ENCODE assay signal across 11 cellular contexts in the genomic region with DNA sequence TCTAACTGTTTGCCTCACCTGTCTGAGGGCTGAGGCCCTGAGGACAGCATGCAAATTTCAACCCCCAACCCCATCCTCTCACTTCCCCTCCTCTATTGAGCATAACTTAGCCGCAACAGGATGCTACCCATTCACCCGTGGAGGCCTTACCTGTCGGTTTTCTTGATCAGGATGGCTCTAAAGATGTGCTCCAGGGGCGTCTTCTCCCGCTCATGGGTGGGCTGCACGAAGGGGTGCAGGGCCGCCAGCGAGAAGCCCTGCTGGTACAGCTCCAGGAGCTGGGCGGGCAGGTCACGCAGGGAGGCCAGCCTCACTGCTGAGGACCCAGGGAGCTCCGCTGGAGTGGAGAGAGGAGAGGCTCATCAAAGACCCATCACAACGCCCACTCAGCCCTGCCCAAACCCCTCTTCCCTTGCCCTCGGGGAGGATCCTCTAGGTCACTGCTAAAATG.
A peak's percentile ranks its signal among the peaks of the same experiment; 100 is the strongest.
DNase-seq lines count a peak whose midpoint lies in the region; ATAC-seq and TF ChIP-seq lines count a peak whose summit lies in the region.
"Had no signal": no experiment of that assay in that cellular context is flagged by ENCODE, and none has a peak within 500 bp of the region (broad histone marks: within the 10 kb centered on the region; RNA-seq: fewer than 3 reads in every experiment).

No MANE protein-coding gene starts in this region.

- no peak overlapping the region for H3K4me2 ChIP-seq in osteoblast (ENCODE audit: insufficient read depth, low read length)

- H4K20me1 ChIP-seq in osteoblast (ENCODE audit: insufficient read depth, low read length), result no peaks in the 10 kb centered on the region

- H3K9me3 ChIP-seq in Peyer's patch (no peaks in the 10 kb centered on the region), osteoblast (ENCODE audit: low read depth, low read length) (no peaks in the 10 kb centered on the region)

- no peak overlapping the region for H2AFZ ChIP-seq in osteoblast (ENCODE audit: low read length)

- H3K36me3 ChIP-seq in Peyer's patch, result no peaks in the 10 kb centered on the region
- H3K36me3 ChIP-seq in osteoblast (ENCODE audit: insufficient read depth, low read length), result peaks cover 19% of the 10 kb centered on the region

- H3K27ac ChIP-seq in Peyer's patch, result peak overlapping the region in 1 of 4 donors; percentile 18
- no peak overlapping the region for H3K27ac ChIP-seq in osteoblast (ENCODE audit: low read depth, low read length)

- intact Hi-C loops in activated T-helper 2 cell treated with anti-CD3 and anti-CD28 coated beads, Interferon-gamma antibody, Interleukin-2, Interleukin-4, amounts not matched to agents 10 μg/mL and 5 μg/mL and 100 μg/mL, durations not matched to agents 14 hours and 24 hours and 36 hours (cut with micrococcal nuclease), result no loop called here

- peaks cover 56% of the 10 kb centered on the region for H3K36me3 Mint-ChIP-seq in activated T-helper 2 cell treated with anti-CD3 and anti-CD28 coated beads, Interferon-gamma antibody, Interleukin-2, Interleukin-4, amounts not matched to agents 10 μg/mL and 5 μg/mL and 100 μg/mL, durations not matched to agents 14 hours and 24 hours and 36 hours (ENCODE audit: low read depth)

- H3K4me3 Mint-ChIP-seq in activated T-helper 2 cell treated with anti-CD3 and anti-CD28 coated beads, Interferon-gamma antibody, Interleukin-2, Interleukin-4, amounts not matched to agents 10 μg/mL and 5 μg/mL and 100 μg/mL, durations not matched to agents 14 hours and 24 hours and 36 hours (ENCODE audit: low read depth), result no peak overlapping the region

- ATAC-seq in GM18505 (IDR thresholded peaks at IDR 0.05; ENCODE audit: unreplicated experiment) (peak; percentile 87), GM21360 (IDR thresholded peaks at IDR 0.05; ENCODE audit: unreplicated experiment) (peak; percentile 77), HG03039 (IDR thresholded peaks at IDR 0.05; ENCODE audit: unreplicated experiment) (peak; percentile 85)
- ATAC-seq: right cardiac atrium had no signal

- TF ChIP-seq CTCF in Peyer's patch (IDR thresholded peaks at IDR 0.05) (no peak), osteoblast (IDR thresholded peaks at IDR 0.05; ENCODE audit: extremely low read depth, low read depth, low read length) (no peak)

- H3K27me3 Mint-ChIP-seq in activated T-helper 2 cell treated with anti-CD3 and anti-CD28 coated beads, Interferon-gamma antibody, Interleukin-2, Interleukin-4, amounts not matched to agents 10 μg/mL and 5 μg/mL and 100 μg/mL, durations not matched to agents 14 hours and 24 hours and 36 hours (ENCODE audit: low read depth), result no peaks in the 10 kb centered on the region

- H3K27ac Mint-ChIP-seq in activated T-helper 2 cell treated with anti-CD3 and anti-CD28 coated beads, Interferon-gamma antibody, Interleukin-2, Interleukin-4, amounts not matched to agents 10 μg/mL and 5 μg/mL and 100 μg/mL, durations not matched to agents 14 hours and 24 hours and 36 hours, result no peak overlapping the region

- H3K27me3 ChIP-seq in Peyer's patch (no peaks in the 10 kb centered on the region), osteoblast (ENCODE audit: insufficient read depth, low read length) (no peaks in the 10 kb centered on the region)

- H3K4me1 ChIP-seq in Peyer's patch (no peaks in the 10 kb centered on the region), osteoblast (ENCODE audit: insufficient read depth, low read length) (peaks cover 2% of the 10 kb centered on the region)

- peaks cover 6% of the 10 kb centered on the region for H3K79me2 ChIP-seq in osteoblast (ENCODE audit: insufficient read depth, low read length)

- H3K9me3 Mint-ChIP-seq in activated T-helper 2 cell treated with anti-CD3 and anti-CD28 coated beads, Interferon-gamma antibody, Interleukin-2, Interleukin-4, amounts not matched to agents 10 μg/mL and 5 μg/mL and 100 μg/mL, durations not matched to agents 14 hours and 24 hours and 36 hours, result no peaks in the 10 kb centered on the region

- DNase-seq in Peyer's patch (peak in 2 of 3 donors; percentile 80 to 82), osteoblast (ENCODE audit: insufficient read length, low spot score, missing footprints) (no peak), T-helper 1 cell (no peak), T1000 (lab: John Stamatoyannopoulos, UW) (no peak)
- DNase-seq in activated T-helper 2 cell treated with anti-CD3 and anti-CD28 coated beads, Interferon-gamma antibody, Interleukin-2, Interleukin-4, amounts not matched to agents 10 μg/mL and 5 μg/mL and 100 μg/mL, durations not matched to agents 14 hours and 24 hours and 36 hours (ENCODE audit: low spot score), result no peak
- DNase-seq: mesenchymal stem cell, NCI-H146 had no signal

- peak; percentile 5 for TF ChIP-seq POLR2A in GM18505 (IDR thresholded peaks at IDR 0.05; ENCODE audit: borderline replicate concordance, extremely low read depth, insufficient read depth, insufficient read length)
- TF ChIP-seq POLR2A in Peyer's patch (IDR thresholded peaks at IDR 0.05), result no peak

- peaks cover 9% of the 10 kb centered on the region for H3K4me1 Mint-ChIP-seq in activated T-helper 2 cell treated with anti-CD3 and anti-CD28 coated beads, Interferon-gamma antibody, Interleukin-2, Interleukin-4, amounts not matched to agents 10 μg/mL and 5 μg/mL and 100 μg/mL, durations not matched to agents 14 hours and 24 hours and 36 hours (ENCODE audit: low read depth)

- H3K4me3 ChIP-seq in Peyer's patch (no peak overlapping the region), osteoblast (ENCODE audit: insufficient read depth, low read length) (no peak overlapping the region)

Comparison
In these comparisons a context has a peak if more than half of its experiments do, and no peak if none do; other contexts are left out.
1. DNase-seq: peak in Peyer's patch (2 of 3); none in osteoblast (single experiment), T-helper 1 cell (0 of 5), T1000 (single experiment) and activated T-helper 2 cell treated with anti-CD3 and anti-CD28 coated beads, Interferon-gamma antibody, Interleukin-2, Interleukin-4, amounts not matched to agents 10 μg/mL and 5 μg/mL and 100 μg/mL, durations not matched to agents 14 hours and 24 hours and 36 hours (single experiment).
2. Peak in every context shown above with its lines, with median percentiles within 50 percentile points of each other: ATAC-seq.